28 cellular contexts compared by ENCODE assay signal in the genomic region with DNA sequence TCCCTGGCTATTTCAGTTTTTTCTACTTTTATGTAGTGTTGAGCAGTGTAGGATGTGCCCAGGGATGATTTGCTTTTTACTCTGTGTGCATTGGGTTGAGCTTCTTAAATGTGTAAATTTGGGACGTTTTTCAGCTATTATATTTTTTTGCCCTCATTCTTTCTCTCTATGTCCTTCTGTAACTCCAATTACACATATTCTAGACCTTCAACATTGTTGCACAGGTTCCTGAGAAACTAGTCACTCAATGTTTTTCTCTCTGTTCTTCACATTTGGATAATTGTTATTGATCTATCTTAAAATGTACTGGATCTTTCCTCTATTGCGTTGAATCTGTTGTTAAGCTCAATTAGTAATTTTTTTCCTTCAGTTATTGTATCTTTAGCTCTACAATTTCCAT.
"Had no signal": no experiment of that assay in that cellular context is flagged by ENCODE, and none has a peak within 500 bp of the region (broad histone marks: within the 10 kb centered on the region; RNA-seq: fewer than 3 reads in every experiment).

No MANE protein-coding gene starts in this region.

- ATAC-seq: stimulated activated effector memory CD8-positive, alpha-beta T cell treated with anti-CD3 and anti-CD28 coated beads, Interleukin-12 subunit alpha, Interleukin-12 subunit beta, amount 100 ng/mL, for 72 hours; stimulated activated memory B cell treated with anti-CD40 and anti-IgM and Interleukin-4, amounts not matched to agents 10 μg/mL and 1 μg/mL and 100 μg/mL, for 72 hours; stimulated activated naive B cell treated with anti-CD40 and anti-IgM and Interleukin-4, amounts not matched to agents 10 μg/mL and 1 μg/mL and 100 μg/mL, for 72 hours; stimulated activated naive CD8-positive, alpha-beta T cell treated with anti-CD3 and anti-CD28 coated beads, Interleukin-15, amount 100 ng/mL, for 72 hours; stimulated activated naive CD8-positive, alpha-beta T cell treated with anti-CD3 and anti-CD28 coated beads, Interleukin-15, Interleukin-2, amounts not matched to agents 100 U/mL and 50 U/mL, for 24 hours; upper lobe of right lung had no signal

- H3K4me3 ChIP-seq: stomach, suprapubic skin, testis, thoracic aorta, thyroid gland, tibial artery, tibial nerve, transverse colon, upper lobe of left lung, upper lobe of right lung, uterus, vagina had no signal

- H3K36me3 Mint-ChIP-seq: stimulated activated effector memory CD8-positive, alpha-beta T cell treated with anti-CD3 and anti-CD28 coated beads, Interleukin-12 subunit alpha, Interleukin-12 subunit beta, amount 100 ng/mL, for 72 hours; stimulated activated memory B cell treated with anti-CD40 and anti-IgM and Interleukin-4, amounts not matched to agents 10 μg/mL and 1 μg/mL and 100 μg/mL, for 72 hours; stimulated activated naive B cell treated with anti-CD40 and anti-IgM and Interleukin-4, amounts not matched to agents 10 μg/mL and 1 μg/mL and 100 μg/mL, for 72 hours had no signal

- H3K9me3 ChIP-seq: testis, upper lobe of left lung, upper lobe of right lung, uterus, vagina had no signal

- H3K36me3 ChIP-seq: stomach, suprapubic skin, thoracic aorta, thyroid gland, tibial artery, tibial nerve, transverse colon, upper lobe of left lung, upper lobe of right lung, uterus, vagina had no signal

- H3K27me3 Mint-ChIP-seq: stimulated activated memory B cell treated with anti-CD40 and anti-IgM and Interleukin-4, amounts not matched to agents 10 μg/mL and 1 μg/mL and 100 μg/mL, for 72 hours; stimulated activated naive B cell treated with anti-CD40 and anti-IgM and Interleukin-4, amounts not matched to agents 10 μg/mL and 1 μg/mL and 100 μg/mL, for 72 hours; stimulated activated naive CD8-positive, alpha-beta T cell treated with anti-CD3 and anti-CD28 coated beads, Interleukin-15, amount 100 ng/mL, for 72 hours; stimulated activated naive CD8-positive, alpha-beta T cell treated with anti-CD3 and anti-CD28 coated beads, Interleukin-15, Interleukin-2, amounts not matched to agents 100 ng/mL and 50 ng/mL, for 24 hours; type B pancreatic cell had no signal

- H3K4me3 Mint-ChIP-seq: stimulated activated effector memory CD8-positive, alpha-beta T cell treated with anti-CD3 and anti-CD28 coated beads, Interleukin-12 subunit alpha, Interleukin-12 subunit beta, amount 100 ng/mL, for 72 hours; stimulated activated memory B cell treated with anti-CD40 and anti-IgM and Interleukin-4, amounts not matched to agents 10 μg/mL and 1 μg/mL and 100 μg/mL, for 72 hours; stimulated activated naive B cell treated with anti-CD40 and anti-IgM and Interleukin-4, amounts not matched to agents 10 μg/mL and 1 μg/mL and 100 μg/mL, for 72 hours; stimulated activated naive CD8-positive, alpha-beta T cell treated with anti-CD3 and anti-CD28 coated beads, Interleukin-15, amount 100 ng/mL, for 72 hours; stimulated activated naive CD8-positive, alpha-beta T cell treated with anti-CD3 and anti-CD28 coated beads, Interleukin-15, Interleukin-2, amounts not matched to agents 100 ng/mL and 50 ng/mL, for 24 hours; type B pancreatic cell had no signal

- H3K27ac Mint-ChIP-seq: stimulated activated effector memory CD8-positive, alpha-beta T cell treated with anti-CD3 and anti-CD28 coated beads, Interleukin-12 subunit alpha, Interleukin-12 subunit beta, amount 100 ng/mL, for 72 hours; stimulated activated memory B cell treated with anti-CD40 and anti-IgM and Interleukin-4, amounts not matched to agents 10 μg/mL and 1 μg/mL and 100 μg/mL, for 72 hours; stimulated activated naive B cell treated with anti-CD40 and anti-IgM and Interleukin-4, amounts not matched to agents 10 μg/mL and 1 μg/mL and 100 μg/mL, for 72 hours; stimulated activated naive CD8-positive, alpha-beta T cell treated with anti-CD3 and anti-CD28 coated beads, Interleukin-15, amount 100 ng/mL, for 72 hours; stimulated activated naive CD8-positive, alpha-beta T cell treated with anti-CD3 and anti-CD28 coated beads, Interleukin-15, Interleukin-2, amounts not matched to agents 100 ng/mL and 50 ng/mL, for 24 hours; type B pancreatic cell had no signal

- H3K4me1 ChIP-seq: stomach, suprapubic skin, testis, thyroid gland, tibial artery, tibial nerve, transverse colon, upper lobe of left lung, upper lobe of right lung, uterus, vagina had no signal

- H3K4me1 Mint-ChIP-seq: stimulated activated effector memory CD8-positive, alpha-beta T cell treated with anti-CD3 and anti-CD28 coated beads, Interleukin-12 subunit alpha, Interleukin-12 subunit beta, amount 100 ng/mL, for 72 hours; stimulated activated memory B cell treated with anti-CD40 and anti-IgM and Interleukin-4, amounts not matched to agents 10 μg/mL and 1 μg/mL and 100 μg/mL, for 72 hours; stimulated activated naive B cell treated with anti-CD40 and anti-IgM and Interleukin-4, amounts not matched to agents 10 μg/mL and 1 μg/mL and 100 μg/mL, for 72 hours; stimulated activated naive CD8-positive, alpha-beta T cell treated with anti-CD3 and anti-CD28 coated beads, Interleukin-15, amount 100 ng/mL, for 72 hours had no signal

- DNase-seq: stimulated activated CD4-positive, alpha-beta T cell treated with anti-CD3 and anti-CD28 coated beads, Interleukin-2, amount 100 ng/mL, for 48 hours; stimulated activated CD4-positive, alpha-beta T cell treated with anti-CD3 and anti-CD28 coated beads, Interleukin-4, amount 100 ng/mL, for 1 hour; stimulated activated CD4-positive, alpha-beta T cell treated with anti-CD3 and anti-CD28 coated beads, Interleukin-4, amount 100 ng/mL, for 24 hours; stimulated activated CD4-positive, alpha-beta T cell treated with anti-CD3 and anti-CD28 coated beads, Interleukin-4, amount 100 ng/mL, for 4 hours; stimulated activated CD8-positive, alpha-beta memory T cell treated with anti-CD3 and anti-CD28 coated beads, Interleukin-4, amount 100 ng/mL, for 48 hours; stimulated activated naive B cell treated with anti-CD40 and anti-IgM and Interleukin-4, amounts not matched to agents 10 μg/mL and 1 μg/mL and 100 μg/mL, for 72 hours; stimulated activated naive CD4-positive, alpha-beta T cell; stimulated activated naive CD4-positive, alpha-beta T cell treated with Interleukin-2 at 50 U/mL for 16 hours; stimulated activated naive CD8-positive, alpha-beta T cell treated with anti-CD3 and anti-CD28 coated beads, Interleukin-15, amount 100 ng/mL, for 72 hours; stimulated activated naive CD8-positive, alpha-beta T cell treated with anti-CD3 and anti-CD28 coated beads, Interleukin-15, Interleukin-2, amounts not matched to agents 100 U/mL and 50 U/mL, for 24 hours; stomach; substantia nigra; testis; thyroid gland; tibial artery; transverse colon; trophoblast cell; upper lobe of left lung; upper lobe of right lung; uterus had no signal

- H3K27me3 ChIP-seq: stomach, suprapubic skin, testis, thyroid gland, tibial artery, tibial nerve, transverse colon, upper lobe of left lung, upper lobe of right lung, uterus, vagina had no signal

- H3K27ac ChIP-seq: stomach, suprapubic skin, testis, thoracic aorta, thyroid gland, tibial artery, tibial nerve, transverse colon, upper lobe of left lung, upper lobe of right lung, uterus, vagina had no signal
